7 cellular contexts compared by ENCODE assay signal in genomic region chr10:86952697-86953096, GRCh38. TPM values are rescaled to one million over a fixed set of nuclear protein-coding genes. Genes with fewer than 3 reads are reported as not detected.
"Had no signal": no experiment of that assay in that cellular context is flagged by ENCODE, and none has a peak within 500 bp of the region (broad histone marks: within the 10 kb centered on the region; RNA-seq: fewer than 3 reads in every experiment).

No MANE protein-coding gene starts in this region.

RNA-seq across cellular contexts. Expression of gene MMRN2, which starts 4.7 kb away (rescaled TPM):
- total RNA-seq: activated CD4-positive, alpha-beta memory T cell treated with anti-CD3 and anti-CD28 coated beads, Interleukin-2, amount 10 ng/mL, durations not matched to agents 7 days and 5 days; activated CD4-positive, alpha-beta T cell treated with anti-CD3 and anti-CD28 coated beads, Interleukin-2, amount 10 ng/mL, durations not matched to agents 7 days and 5 days; activated naive CD4-positive, alpha-beta T cell treated with anti-CD3 and anti-CD28 coated beads, Interleukin-2, amount 50 U/mL, for 72 hours; activated naive CD8-positive, alpha-beta T cell treated with anti-CD3 and anti-CD28 coated beads, Interleukin-2, amount 10 ng/mL, durations not matched to agents 7 days and 5 days; T-helper 2 cell treated with Interferon-gamma antibody and Interleukin-4, amounts not matched to agents 100 ng/mL and 5 ng/mL, for 36 hours had no signal

RNA-seq across cellular contexts. Expression of gene SNCG, which starts 5.7 kb away (rescaled TPM):
- total RNA-seq: activated CD4-positive, alpha-beta memory T cell treated with anti-CD3 and anti-CD28 coated beads, Interleukin-2, amount 10 ng/mL, durations not matched to agents 7 days and 5 days; activated CD4-positive, alpha-beta T cell treated with anti-CD3 and anti-CD28 coated beads, Interleukin-2, amount 10 ng/mL, durations not matched to agents 7 days and 5 days; activated naive CD8-positive, alpha-beta T cell treated with anti-CD3 and anti-CD28 coated beads, Interleukin-2, amount 10 ng/mL, durations not matched to agents 7 days and 5 days; activated T-cell treated with anti-CD3 and anti-CD28 coated beads, Interleukin-2, amount 50 U/mL, for 72 hours; T-helper 2 cell treated with Interferon-gamma antibody and Interleukin-4, amounts not matched to agents 100 ng/mL and 5 ng/mL, for 36 hours had no signal

RNA-seq across cellular contexts. Expression of gene ADIRF, which starts 15.6 kb away (rescaled TPM):
- total RNA-seq: activated CD4-positive, alpha-beta memory T cell treated with anti-CD3 and anti-CD28 coated beads, Interleukin-2, amount 10 ng/mL, durations not matched to agents 7 days and 5 days; activated CD4-positive, alpha-beta T cell treated with anti-CD3 and anti-CD28 coated beads, Interleukin-2, amount 10 ng/mL, durations not matched to agents 7 days and 5 days; activated naive CD4-positive, alpha-beta T cell treated with anti-CD3 and anti-CD28 coated beads, Interleukin-2, amount 50 U/mL, for 72 hours; activated naive CD8-positive, alpha-beta T cell treated with anti-CD3 and anti-CD28 coated beads, Interleukin-2, amount 10 ng/mL, durations not matched to agents 7 days and 5 days; activated T-cell treated with anti-CD3 and anti-CD28 coated beads, Interleukin-2, amount 50 U/mL, for 72 hours; astrocyte; T-helper 2 cell treated with Interferon-gamma antibody and Interleukin-4, amounts not matched to agents 100 ng/mL and 5 ng/mL, for 36 hours had no signal
